16 cellular contexts compared by ENCODE assay signal in genomic region chr6:157226761-157227160, GRCh38.
DNase-seq lines count a peak whose midpoint lies in the region; ATAC-seq and TF ChIP-seq lines count a peak whose summit lies in the region.
"Had no signal": no experiment of that assay in that cellular context is flagged by ENCODE, and none has a peak within 500 bp of the region (broad histone marks: within the 10 kb centered on the region; RNA-seq: fewer than 3 reads in every experiment).

No MANE protein-coding gene starts in this region.

- ATAC-seq in gastrocnemius medialis (no peak), HG03095 (IDR thresholded peaks at IDR 0.05; ENCODE audit: unreplicated experiment) (no peak), HG02870 (IDR thresholded peaks at IDR 0.05; ENCODE audit: unreplicated experiment) (no peak)
- ATAC-seq: stimulated activated naive B cell treated with anti-CD40 and anti-IgM and Interleukin-4, amounts not matched to agents 10 μg/mL and 1 μg/mL and 100 μg/mL, for 72 hours had no signal

- TF ChIP-seq CTCF in cardiac muscle cell (IDR thresholded peaks at IDR 0.05; ENCODE audit: low read depth, low read length) = no peak
- TF ChIP-seq CTCF in gastrocnemius medialis (IDR thresholded peaks at IDR 0.05 in 4 of 5, conservative IDR thresholded peaks at IDR 0.05 in 1 of 5) = no peak

- TF ChIP-seq POLR2A in gastrocnemius medialis (IDR thresholded peaks at IDR 0.05) = no peak

- H3K4me3 ChIP-seq in Karpas-422 (ENCODE audit: low read length) = no peak overlapping the region
- no peak overlapping the region for H3K4me3 ChIP-seq in cardiac muscle cell
- H3K4me3 ChIP-seq in gastrocnemius medialis = no peak overlapping the region
- H3K4me3 ChIP-seq: HAP-1 had no signal

- no peaks in the 10 kb centered on the region for H3K79me2 ChIP-seq in Karpas-422 (ENCODE audit: low read length)

- H3K9me2 ChIP-seq in Karpas-422 (replicated peaks; ENCODE audit: insufficient read depth, low read length) = no peaks in the 10 kb centered on the region

- H3K36me3 ChIP-seq in Karpas-422 (ENCODE audit: insufficient read depth, low read length) (peaks cover 6% of the 10 kb centered on the region; the same call in 1 of the 2 replicates), cardiac muscle cell (no peaks in the 10 kb centered on the region), gastrocnemius medialis (no peaks in the 10 kb centered on the region)
- H3K36me3 ChIP-seq: HAP-1 had no signal

- in situ Hi-C loops in gastrocnemius medialis (cut with MboI; ENCODE audit: low sequenced_read_pairs in 4 of 4) = loop anchor here in 1 of 4 donors (10.0 kb wide), 1 partner anchor 48 kb away; no protein-coding TSS in a partner anchor

- no peaks in the 10 kb centered on the region for H3K27me3 ChIP-seq in Karpas-422 (ENCODE audit: low read length)
- H3K27me3 ChIP-seq in cardiac muscle cell = no peaks in the 10 kb centered on the region
- no peaks in the 10 kb centered on the region for H3K27me3 ChIP-seq in gastrocnemius medialis

- H3K27ac ChIP-seq in Karpas-422 (ENCODE audit: low read length) (peak overlapping the region; percentile 100), cardiac muscle cell (no peak overlapping the region), gastrocnemius medialis (peak overlapping the region in 3 of 4 donors; percentile 0 to 70 (median 67))
- H3K27ac ChIP-seq: epithelial cell of prostate had no signal

- H2AFZ ChIP-seq in Karpas-422 (ENCODE audit: low read length) = no peak overlapping the region

- no peaks in the 10 kb centered on the region for H4K20me1 ChIP-seq in Karpas-422 (ENCODE audit: insufficient read depth, low read depth, low read length)

- peak overlapping the region; percentile 42 for H3K4me2 ChIP-seq in Karpas-422 (ENCODE audit: low read depth, low read length, poor library complexity, severe bottlenecking)

- H3K4me1 ChIP-seq in Karpas-422 (ENCODE audit: low read length) (peaks cover 98% of the 10 kb centered on the region), cardiac muscle cell (ENCODE audit: low read depth) (peaks cover 9% of the 10 kb centered on the region), gastrocnemius medialis (peaks cover 15 to 20% of the 10 kb centered on the region in 2 donors)
- H3K4me1 ChIP-seq: HAP-1 had no signal

- H3K9ac ChIP-seq in Karpas-422 (ENCODE audit: low read length) = peak overlapping the region; percentile 53

- intact Hi-C loops in gastrocnemius medialis (cut with DNase I; ENCODE audit: low total_unique reads) = no loop called here

- DNase-seq in Karpas-422 (peak; percentile 55), amniotic epithelial cell (ENCODE audit: low read depth) (peak; percentile 79), cardiac muscle cell (ENCODE audit: low read depth in 1 of 2, low spot score in 1 of 2) (peak; percentile 28 to 67), gastrocnemius medialis (no peak), dedifferentiated amniotic fluid mesenchymal stem cell (ENCODE audit: extremely low spot score) (no peak), UCSD-AML1 (lab: John Stamatoyannopoulos, UW; ENCODE audit: unreplicated experiment) (no peak)
- DNase-seq: activated CD4-positive, alpha-beta memory T cell treated with anti-CD3 and anti-CD28 coated beads for 36 hours; activated effector memory CD4-positive, alpha-beta T cell treated with Interleukin-2 at 50 U/mL for 16 hours; DMS53; hippocampal formation; NCI-H1105 treated with DMSO at 0.1 percent for 48 hours; stimulated activated naive B cell treated with anti-CD40 and anti-IgM and Interleukin-4, amounts not matched to agents 10 μg/mL and 1 μg/mL and 100 μg/mL, for 72 hours had no signal

- H3K9me3 ChIP-seq in Karpas-422 (ENCODE audit: low read length) (no peaks in the 10 kb centered on the region), cardiac muscle cell (ENCODE audit: low read depth) (no peaks in the 10 kb centered on the region), gastrocnemius medialis (no peaks in the 10 kb centered on the region)
- H3K9me3 ChIP-seq: HAP-1 had no signal

Comparison
In these comparisons a context has a peak if more than half of its experiments do, and no peak if none do; other contexts are left out.
1. DNase-seq: peak in Karpas-422 (single experiment), amniotic epithelial cell (single experiment) and cardiac muscle cell (2 of 2); none in gastrocnemius medialis (0 of 2), dedifferentiated amniotic fluid mesenchymal stem cell (single experiment) and UCSD-AML1 (single experiment).